In the genomic region with DNA sequence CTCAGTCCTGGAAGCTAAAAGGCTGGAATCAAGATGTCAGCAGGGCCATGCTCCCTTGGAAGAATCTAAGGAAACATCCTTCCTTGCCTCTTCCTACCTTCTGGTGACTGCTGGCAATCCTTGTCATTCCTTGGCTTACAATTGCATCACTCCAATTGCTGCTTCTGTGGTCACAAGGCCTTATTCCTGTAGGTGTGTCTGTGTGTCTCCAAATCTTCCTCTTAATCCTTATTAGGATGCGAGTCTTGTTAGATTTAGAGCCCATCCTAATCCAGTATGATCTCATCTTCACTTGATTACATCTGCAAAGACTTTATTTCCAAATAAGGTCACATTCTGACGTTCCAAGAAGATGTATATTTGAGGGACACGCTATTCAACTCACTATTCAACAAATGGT, we compare ENCODE assay signal across 15 cellular contexts.
"Had no signal": no experiment of that assay in that cellular context is flagged by ENCODE, and none has a peak within 500 bp of the region (broad histone marks: within the 10 kb centered on the region; RNA-seq: fewer than 3 reads in every experiment).

No MANE protein-coding gene starts in this region.

- H3K4me3 ChIP-seq: esophagus muscularis mucosa, sigmoid colon, stomach, thoracic aorta, upper lobe of right lung had no signal

- FAIRE-seq: keratinocyte had no signal

- H3K9me3 Mint-ChIP-seq: activated naive CD8-positive, alpha-beta T cell treated with anti-CD3 and anti-CD28 coated beads for 36 hours; natural killer cell had no signal

- H3K4me3 Mint-ChIP-seq: activated naive CD8-positive, alpha-beta T cell treated with anti-CD3 and anti-CD28 coated beads for 36 hours; natural killer cell had no signal

- H3K4me1 ChIP-seq: esophagus muscularis mucosa had no signal

- DNase-seq: activated CD4-positive, alpha-beta T cell treated with anti-CD3 and anti-CD28 coated beads, Interleukin-2, amount 50 U/mL, for 1 hour; activated CD8-positive, alpha-beta memory T cell treated with anti-CD3 and anti-CD28 coated beads for 24 hours; activated naive CD8-positive, alpha-beta T cell treated with anti-CD3 and anti-CD28 coated beads for 36 hours; anterior cingulate cortex; hippocampal formation; natural killer cell; sigmoid colon; stimulated activated CD4-positive, alpha-beta T cell treated with anti-CD3 and anti-CD28 coated beads, Interleukin-1b, Interleukin-23, amount 100 ng/mL, for 48 hours; stomach; SW 1271; upper lobe of right lung had no signal

- H3K9me3 ChIP-seq: esophagus muscularis mucosa, sigmoid colon, stomach, thoracic aorta, upper lobe of right lung had no signal

- H3K27ac Mint-ChIP-seq: activated naive CD8-positive, alpha-beta T cell treated with anti-CD3 and anti-CD28 coated beads for 36 hours; natural killer cell had no signal

- H3K36me3 ChIP-seq: esophagus muscularis mucosa, sigmoid colon, stomach, thoracic aorta, upper lobe of right lung had no signal

- H3K27me3 ChIP-seq: esophagus muscularis mucosa, sigmoid colon, stomach, upper lobe of right lung had no signal

- H3K36me3 Mint-ChIP-seq: activated naive CD8-positive, alpha-beta T cell treated with anti-CD3 and anti-CD28 coated beads for 36 hours; natural killer cell had no signal

- H3K4me1 Mint-ChIP-seq: activated naive CD8-positive, alpha-beta T cell treated with anti-CD3 and anti-CD28 coated beads for 36 hours; natural killer cell had no signal

- ATAC-seq: left lobe of liver, natural killer cell, upper lobe of right lung had no signal

- H3K27ac ChIP-seq: esophagus muscularis mucosa, sigmoid colon, stomach, thoracic aorta, upper lobe of right lung had no signal
